ENCODE assay signal across 11 cellular contexts in genomic region chr14:87995500-87996275, GRCh38. TPM values are rescaled to one million over a fixed set of nuclear protein-coding genes. Genes with fewer than 3 reads are reported as not detected.
DNase-seq lines count a peak whose midpoint lies in the region; ATAC-seq and TF ChIP-seq lines count a peak whose summit lies in the region.
"Had no signal": no experiment of that assay in that cellular context is flagged by ENCODE, and none has a peak within 500 bp of the region (broad histone marks: within the 10 kb centered on the region; RNA-seq: fewer than 3 reads in every experiment).

No MANE protein-coding gene starts in this region.

- H3K9me3 ChIP-seq in BLaER1 treated with 17β-estradiol and CSF1 and Interleukin-3, amounts not matched to agents 10 nM and 100 nM (replicated peaks in 1 of 11) = peaks cover 0 to 18% (median 12%) of the 10 kb centered on the region in 11 experiments; a peak in 16 of 22 replicates
- H3K9me3 ChIP-seq: thoracic aorta had no signal

- peak overlapping the region in 9 of 11 experiments; percentile 2 to 59 (median 16); a peak in 10 of 22 replicates for H3K4me2 ChIP-seq in BLaER1 treated with 17β-estradiol and CSF1 and Interleukin-3, amounts not matched to agents 10 nM and 100 nM

- no peaks in the 10 kb centered on the region for H4K20me1 ChIP-seq in BLaER1 treated with 17β-estradiol and CSF1 and Interleukin-3, amounts not matched to agents 10 nM and 100 nM

- no peaks in the 10 kb centered on the region for H3K27me3 Mint-ChIP-seq in activated naive CD8-positive, alpha-beta T cell treated with anti-CD3 and anti-CD28 coated beads for 36 hours
- H3K27me3 Mint-ChIP-seq in mesothelial cell of epicardium (ENCODE audit: low read depth) = no peaks in the 10 kb centered on the region

- peak overlapping the region in 2 of 11 experiments; percentile 6 to 8; a peak in 2 of 22 replicates for H3K27ac ChIP-seq in BLaER1 treated with 17β-estradiol and CSF1 and Interleukin-3, amounts not matched to agents 10 nM and 100 nM
- H3K27ac ChIP-seq: thoracic aorta had no signal

- intact Hi-C loops in sciatic nerve (cut with DNase I) = no loop called here
- intact Hi-C loops in head of caudate nucleus (cut with DNase I) = loop anchor here (10.0 kb wide), 1 partner anchor 559 kb away; the partner anchor contains the start of gene PTPN21

- H3K4me3 ChIP-seq in BLaER1 treated with 17β-estradiol and CSF1 and Interleukin-3, amounts not matched to agents 10 nM and 100 nM = no peak overlapping the region
- H3K4me3 ChIP-seq: thoracic aorta had no signal

- TF ChIP-seq CTCF in mesothelial cell of epicardium (IDR thresholded peaks at IDR 0.05; ENCODE audit: unreplicated experiment) = no peak

- peaks cover 0 to 11% (median 0%) of the 10 kb centered on the region in 11 experiments; a peak in 4 of 22 replicates for H3K27me3 ChIP-seq in BLaER1 treated with 17β-estradiol and CSF1 and Interleukin-3, amounts not matched to agents 10 nM and 100 nM

- peaks cover 5% of the 10 kb centered on the region for H3K36me3 Mint-ChIP-seq in activated naive CD8-positive, alpha-beta T cell treated with anti-CD3 and anti-CD28 coated beads for 36 hours
- H3K36me3 Mint-ChIP-seq in mesothelial cell of epicardium = no peaks in the 10 kb centered on the region

- H3K9ac ChIP-seq in BLaER1 treated with 17β-estradiol and CSF1 and Interleukin-3, amounts not matched to agents 10 nM and 100 nM = no peak overlapping the region

- H3K36me3 ChIP-seq in BLaER1 treated with 17β-estradiol and CSF1 and Interleukin-3, amounts not matched to agents 10 nM and 100 nM = no peaks in the 10 kb centered on the region
- H3K36me3 ChIP-seq: thoracic aorta had no signal

- peak; percentile 1 for ATAC-seq in HG03060 (IDR thresholded peaks at IDR 0.05; ENCODE audit: low read depth, unreplicated experiment)
- no peak for ATAC-seq in HG02623 (IDR thresholded peaks at IDR 0.05; ENCODE audit: unreplicated experiment)
- no peak for ATAC-seq in sciatic nerve

- no peak for DNase-seq in activated naive CD8-positive, alpha-beta T cell treated with anti-CD3 and anti-CD28 coated beads for 36 hours
- DNase-seq in mesothelial cell of epicardium (ENCODE audit: low spot score in 2 of 2, unreplicated experiment in 2 of 2) (no peak), HPDE6-E6E7 (ENCODE audit: extremely low spot score) (no peak), sciatic nerve (ENCODE audit: low spot score) (no peak), head of caudate nucleus (no peak)
- DNase-seq: DMS53, kidney had no signal

- H3K27ac Mint-ChIP-seq in activated naive CD8-positive, alpha-beta T cell treated with anti-CD3 and anti-CD28 coated beads for 36 hours = peak overlapping the region; percentile 98
- H3K27ac Mint-ChIP-seq in mesothelial cell of epicardium = peak overlapping the region; percentile 85

- peaks cover 22 to 76% (median 31%) of the 10 kb centered on the region in 10 experiments; a peak in 19 of 20 replicates for H3K4me1 ChIP-seq in BLaER1 treated with 17β-estradiol and CSF1 and Interleukin-3, amounts not matched to agents 10 nM and 100 nM

- H3K4me3 Mint-ChIP-seq in activated naive CD8-positive, alpha-beta T cell treated with anti-CD3 and anti-CD28 coated beads for 36 hours = peak overlapping the region; percentile 22
- H3K4me3 Mint-ChIP-seq in mesothelial cell of epicardium = no peak overlapping the region

- peaks cover 69% of the 10 kb centered on the region for H3K4me1 Mint-ChIP-seq in activated naive CD8-positive, alpha-beta T cell treated with anti-CD3 and anti-CD28 coated beads for 36 hours
- H3K4me1 Mint-ChIP-seq in mesothelial cell of epicardium = peaks cover 40% of the 10 kb centered on the region

- H3K9me3 Mint-ChIP-seq in activated naive CD8-positive, alpha-beta T cell treated with anti-CD3 and anti-CD28 coated beads for 36 hours = peaks cover 5% of the 10 kb centered on the region
- no peaks in the 10 kb centered on the region for H3K9me3 Mint-ChIP-seq in mesothelial cell of epicardium

RNA-seq across cellular contexts. Expression of gene GALC, which starts 2.7 kb away (rescaled TPM):
- total RNA-seq in activated naive CD8-positive, alpha-beta T cell treated with anti-CD3 and anti-CD28 coated beads for 36 hours = 10 to 100 TPM in 1 of 2 experiments, 1 to 10 TPM in 1; 8.6 to 11.6 TPM
- total RNA-seq in mesothelial cell of epicardium (26.2 to 29.9 TPM (median 27.1 TPM) in 3 replicates), sciatic nerve (47.8 TPM)

RNA-seq across cellular contexts. Expression of gene GPR65, which starts 9.2 kb away (rescaled TPM):
- 10 to 100 TPM; 17.3 to 17.5 TPM for total RNA-seq in activated naive CD8-positive, alpha-beta T cell treated with anti-CD3 and anti-CD28 coated beads for 36 hours
- total RNA-seq in mesothelial cell of epicardium = not detected in 3 replicates
- total RNA-seq in sciatic nerve = 2.7 TPM
